2 cellular contexts compared by ENCODE assay signal in genomic region chr2:42797281-42797680, GRCh38.
TF ChIP-seq lines count a peak whose summit lies in the region.

No MANE protein-coding gene starts in this region.

TF ChIP-seq in H1, 55 proteins besides CTCF, POLR2A, EP300 and RAD21:
- no peak for TF ChIP-seq CBX8 (IDR thresholded peaks at IDR 0.05; ENCODE audit: borderline replicate concordance, low read depth, low read length)
- no peak for TF ChIP-seq GTF2F1 (IDR thresholded peaks at IDR 0.05; ENCODE audit: borderline replicate concordance, low read depth, low read length)
- TF ChIP-seq JUN (IDR thresholded peaks at IDR 0.05; ENCODE audit: low read depth, low read length): no peak
- TF ChIP-seq SP1 (IDR thresholded peaks at IDR 0.05; ENCODE audit: low read depth, low read length): no peak
- TF ChIP-seq SIX5 (IDR thresholded peaks at IDR 0.05; ENCODE audit: low read depth, low read length): no peak
- TF ChIP-seq GABPA (IDR thresholded peaks at IDR 0.05; ENCODE audit: borderline replicate concordance, insufficient read depth, low read length): no peak
- no peak for TF ChIP-seq BRCA1 (IDR thresholded peaks at IDR 0.05; ENCODE audit: low read depth, low read length)
- no peak for TF ChIP-seq KDM1A (IDR thresholded peaks at IDR 0.05; ENCODE audit: borderline replicate concordance, low read length)
- no peak for TF ChIP-seq NANOG (IDR thresholded peaks at IDR 0.05; ENCODE audit: insufficient read depth, low read depth, low read length, poor library complexity, severe bottlenecking)
- no peak for TF ChIP-seq MAX (IDR thresholded peaks at IDR 0.05)
- no peak for TF ChIP-seq SIN3A (conservative IDR thresholded peaks at IDR 0.05 in 1 of 2, IDR thresholded peaks at IDR 0.05 in 1 of 2; ENCODE audit: low read depth in 1 of 2, low read length in 2 of 2)
- no peak for TF ChIP-seq TEAD4 (IDR thresholded peaks at IDR 0.05; ENCODE audit: low read depth, low read length)
- TF ChIP-seq YY1 (IDR thresholded peaks at IDR 0.05; ENCODE audit: low read depth, low read length): no peak
- TF ChIP-seq SRF (IDR thresholded peaks at IDR 0.05; ENCODE audit: low read depth, low read length): no peak
- TF ChIP-seq ASH2L (IDR thresholded peaks at IDR 0.05; ENCODE audit: low read length): no peak
- TF ChIP-seq CTBP2 (IDR thresholded peaks at IDR 0.05; ENCODE audit: borderline replicate concordance, insufficient read depth, insufficient read length, low read length): no peak
- TF ChIP-seq ZNF274 (IDR thresholded peaks at IDR 0.05; ENCODE audit: borderline replicate concordance, extremely low read depth, low read length): no peak

TF ChIP-seq in HEK293T, 16 proteins besides CTCF, POLR2A, EP300 and RAD21:
- TF ChIP-seq SP1 (IDR thresholded peaks at IDR 0.05) (no peak), ZNF384 (IDR thresholded peaks at IDR 0.05) (no peak), CTBP1 (IDR thresholded peaks at IDR 0.05; ENCODE audit: borderline replicate concordance) (no peak), BHLHE40 (IDR thresholded peaks at IDR 0.05; ENCODE audit: borderline replicate concordance) (no peak), NFRKB (IDR thresholded peaks at IDR 0.05) (no peak), ARNT (IDR thresholded peaks at IDR 0.05) (no peak), L3MBTL2 (conservative IDR thresholded peaks at IDR 0.05) (no peak), FOXM1 (IDR thresholded peaks at IDR 0.05; ENCODE audit: borderline replicate concordance) (no peak), FOXK2 (IDR thresholded peaks at IDR 0.05) (no peak), SUZ12 (IDR thresholded peaks at IDR 0.05) (no peak), HDGF (IDR thresholded peaks at IDR 0.05; ENCODE audit: borderline replicate concordance) (no peak), ELF4 (IDR thresholded peaks at IDR 0.05) (no peak), PKNOX1 (IDR thresholded peaks at IDR 0.05) (no peak), LEF1 (IDR thresholded peaks at IDR 0.05; ENCODE audit: borderline replicate concordance) (no peak), FOXA1 (IDR thresholded peaks at IDR 0.05) (no peak), TARDBP (IDR thresholded peaks at IDR 0.05) (no peak)
